In genomic region chr10:10533417-10533816, GRCh38 we compare ENCODE assay signal across 31 cellular contexts.
DNase-seq lines count a peak whose midpoint lies in the region; ATAC-seq and TF ChIP-seq lines count a peak whose summit lies in the region.
"Had no signal": no experiment of that assay in that cellular context is flagged by ENCODE, and none has a peak within 500 bp of the region (broad histone marks: within the 10 kb centered on the region; RNA-seq: fewer than 3 reads in every experiment).

No MANE protein-coding gene starts in this region.

- ATAC-seq in RWPE2 (ENCODE audit: low read depth), result peak; percentile 95
- ATAC-seq in left lobe of liver, result no peak
- ATAC-seq: body of pancreas, K562, left cardiac atrium had no signal

- peak overlapping the region; percentile 8 for H3K27ac Mint-ChIP-seq in mesothelial cell of epicardium
- H3K27ac Mint-ChIP-seq: memory B cell, naive B cell had no signal

- H3K4me1 ChIP-seq in RWPE2 (ENCODE audit: insufficient read depth, poor library complexity, severe bottlenecking) (no peaks in the 10 kb centered on the region), tibial artery (no peaks in the 10 kb centered on the region)
- H3K4me1 ChIP-seq: body of pancreas, colonic mucosa had no signal

- H3K4me3 Mint-ChIP-seq in mesothelial cell of epicardium, result no peak overlapping the region
- H3K4me3 Mint-ChIP-seq: memory B cell, naive B cell had no signal

- H3K4me3 ChIP-seq in RWPE2 (ENCODE audit: severe bottlenecking) (no peak overlapping the region), fibroblast of mammary gland (ENCODE audit: control insufficient read depth, low read depth, low read length) (no peak overlapping the region), tibial artery (no peak overlapping the region)
- H3K4me3 ChIP-seq: body of pancreas, colonic mucosa, esophagus muscularis mucosa, K562, PC-9, thoracic aorta had no signal

- TF ChIP-seq CTCF in RWPE2 (IDR thresholded peaks at IDR 0.05; ENCODE audit: poor library complexity, severe bottlenecking) (no peak), fibroblast of mammary gland (conservative IDR thresholded peaks at IDR 0.05; ENCODE audit: control insufficient read depth, insufficient read depth, low read depth, low read length) (no peak), mesothelial cell of epicardium (IDR thresholded peaks at IDR 0.05; ENCODE audit: unreplicated experiment) (no peak), tibial artery (IDR thresholded peaks at IDR 0.05) (no peak)

- H3K27me3 Mint-ChIP-seq in mesothelial cell of epicardium (ENCODE audit: low read depth), result no peaks in the 10 kb centered on the region
- H3K27me3 Mint-ChIP-seq: naive B cell had no signal

- intact Hi-C loops in tibial artery (cut with DNase I; ENCODE audit: low total_unique reads), result no loop called here

- H3K36me3 ChIP-seq in RWPE2 (ENCODE audit: low read depth) (no peaks in the 10 kb centered on the region), tibial artery (no peaks in the 10 kb centered on the region)
- H3K36me3 ChIP-seq: colonic mucosa, esophagus muscularis mucosa, thoracic aorta had no signal

- H3K9me3 Mint-ChIP-seq in mesothelial cell of epicardium, result peaks cover 4% of the 10 kb centered on the region
- H3K9me3 Mint-ChIP-seq: memory B cell, naive B cell had no signal

- H3K36me3 Mint-ChIP-seq in mesothelial cell of epicardium, result peaks cover 3% of the 10 kb centered on the region
- H3K36me3 Mint-ChIP-seq: memory B cell, naive B cell had no signal

- DNase-seq in GM04503 (ENCODE audit: low read depth) (peak; percentile 1), RWPE2 (ENCODE audit: low spot score) (no peak), fibroblast of mammary gland (ENCODE audit: low read depth) (peak; percentile 17), mesothelial cell of epicardium (ENCODE audit: low spot score in 2 of 2, unreplicated experiment in 2 of 2) (no peak), tibial artery (no peak), NCI-H1930 (lab: John Stamatoyannopoulos, UW) (no peak), left lobe of liver (ENCODE audit: low spot score) (no peak), H4 (ENCODE audit: low spot score) (no peak)
- DNase-seq: ACHN; activated CD4-positive, alpha-beta T cell treated with anti-CD3 and anti-CD28 coated beads, Interleukin-2, amount 50 U/mL, for 48 hours; activated CD4-positive, CD25-positive, alpha-beta regulatory T cell; activated effector memory CD4-positive, alpha-beta T cell treated with Interleukin-2 at 50 U/mL for 16 hours; body of pancreas; C1 segment of cervical spinal cord; Calu3; colonic mucosa; effector memory CD4-positive, alpha-beta T cell; left cardiac atrium; naive B cell; NCI-H1436; NCI-H510A; NK-92 treated with Interleukin-12 subunit alpha and Interleukin-12 subunit beta, amount 100 ng/mL, for 24 hours; occipital lobe; PC-9; stimulated activated CD4-positive, alpha-beta T cell treated with anti-CD3 and anti-CD28 coated beads, Interleukin-12 subunit alpha, Interleukin-12 subunit beta, amount 100 ng/mL, for 4 hours; stimulated activated CD4-positive, alpha-beta T cell treated with anti-CD3 and anti-CD28 coated beads, Interleukin-4, amount 100 ng/mL, for 4 hours; stimulated activated naive CD4-positive, alpha-beta T cell had no signal

- H3K27ac ChIP-seq in RWPE2 (ENCODE audit: poor library complexity, severe bottlenecking), result no peak overlapping the region
- no peak overlapping the region for H3K27ac ChIP-seq in tibial artery
- H3K27ac ChIP-seq: body of pancreas, colonic mucosa, esophagus muscularis mucosa, PC-9, thoracic aorta had no signal

- H3K4me1 Mint-ChIP-seq in mesothelial cell of epicardium, result peaks cover 18% of the 10 kb centered on the region
- H3K4me1 Mint-ChIP-seq: memory B cell, naive B cell had no signal

- H3K27me3 ChIP-seq in RWPE2 (ENCODE audit: insufficient read depth, poor library complexity, severe bottlenecking) (no peaks in the 10 kb centered on the region), tibial artery (no peaks in the 10 kb centered on the region)
- H3K27me3 ChIP-seq: body of pancreas, colonic mucosa, esophagus muscularis mucosa had no signal

- H3K9me3 ChIP-seq in RWPE2 (ENCODE audit: severe bottlenecking), result no peaks in the 10 kb centered on the region
- no peaks in the 10 kb centered on the region for H3K9me3 ChIP-seq in tibial artery
- H3K9me3 ChIP-seq: body of pancreas, colonic mucosa, esophagus muscularis mucosa, thoracic aorta had no signal

Comparison
In these comparisons a context has a peak if more than half of its experiments do, and no peak if none do; other contexts are left out.
1. DNase-seq: peak in GM04503 (single experiment) and fibroblast of mammary gland (single experiment); none in RWPE2 (single experiment), mesothelial cell of epicardium (0 of 2), tibial artery (0 of 2), NCI-H1930 (0 of 2), left lobe of liver (single experiment) and H4 (single experiment).